In genomic region chr4:10783351-10783750, GRCh38 we compare ENCODE assay signal across 16 cellular contexts.
DNase-seq lines count a peak whose midpoint lies in the region; ATAC-seq, FAIRE-seq and TF ChIP-seq lines count a peak whose summit lies in the region.
"Had no signal": no experiment of that assay in that cellular context is flagged by ENCODE, and none has a peak within 500 bp of the region (broad histone marks: within the 10 kb centered on the region; RNA-seq: fewer than 3 reads in every experiment).

No MANE protein-coding gene starts in this region.

- H3K4me3 ChIP-seq in adipocyte (ENCODE audit: low read length) = no peak overlapping the region
- H3K4me3 ChIP-seq in smooth muscle cell = no peak overlapping the region
- H3K4me3 ChIP-seq: right atrium auricular region had no signal

- peak overlapping the region; percentile 68 for H3K27ac ChIP-seq in smooth muscle cell (ENCODE audit: low read depth)
- H3K27ac ChIP-seq: right atrium auricular region had no signal

- no peaks in the 10 kb centered on the region for H3K36me3 ChIP-seq in adipocyte (ENCODE audit: control insufficient read depth, insufficient read depth, low read length, severe bottlenecking)
- no peaks in the 10 kb centered on the region for H3K36me3 ChIP-seq in smooth muscle cell (ENCODE audit: low read depth)
- H3K36me3 ChIP-seq: right atrium auricular region had no signal

- peak overlapping the region; percentile 63 for H2AFZ ChIP-seq in smooth muscle cell (ENCODE audit: low read depth)

- peaks cover 6% of the 10 kb centered on the region for H3K4me1 ChIP-seq in adipocyte (ENCODE audit: control insufficient read depth, insufficient read depth, low read length)
- peaks cover 4% of the 10 kb centered on the region for H3K4me1 ChIP-seq in smooth muscle cell (ENCODE audit: low read depth)
- H3K4me1 ChIP-seq: right atrium auricular region had no signal

- H3K27me3 ChIP-seq in adipocyte (replicated peaks; ENCODE audit: control insufficient read depth, insufficient read depth, low read length) = no peaks in the 10 kb centered on the region
- H3K27me3 ChIP-seq in smooth muscle cell (ENCODE audit: low read depth) = no peaks in the 10 kb centered on the region
- H3K27me3 ChIP-seq: right atrium auricular region had no signal

- no peak overlapping the region for H3K9ac ChIP-seq in adipocyte (ENCODE audit: low read length)
- no peak overlapping the region for H3K9ac ChIP-seq in smooth muscle cell (ENCODE audit: low read depth)

- no peak for TF ChIP-seq CTCF in smooth muscle cell (IDR thresholded peaks at IDR 0.05; ENCODE audit: borderline replicate concordance, insufficient read depth, poor library complexity, severe bottlenecking)

- DNase-seq in HCEC 1CT = peak; percentile 56
- peak; percentile 58 for DNase-seq in adipocyte (ENCODE audit: low read depth)
- DNase-seq in fibroblast of the conjunctiva (ENCODE audit: low read depth) = peak; percentile 22
- no peak for DNase-seq in smooth muscle cell (lab: John Stamatoyannopoulos, UW; ENCODE audit: unreplicated experiment)
- no peak for DNase-seq in frontal cortex (ENCODE audit: low spot score in 2 of 2)
- DNase-seq: activated CD4-positive, alpha-beta memory T cell treated with anti-CD3 and anti-CD28 coated beads for 36 hours; CD8-positive, alpha-beta memory T cell; NCI-H1092 treated with DMSO at 0.1 percent for 48 hours; NCI-H226; T-helper 17 cell had no signal

- ATAC-seq in HG03025 (IDR thresholded peaks at IDR 0.05; ENCODE audit: low FRiP score, unreplicated experiment) (no peak), GM18519 (IDR thresholded peaks at IDR 0.05; ENCODE audit: low FRiP score, unreplicated experiment) (no peak)
- ATAC-seq: esophagus mucosa, Panc1, T-helper 17 cell had no signal

- no peaks in the 10 kb centered on the region for H3K9me3 ChIP-seq in adipocyte (ENCODE audit: control insufficient read depth, low read length)
- H3K9me3 ChIP-seq in smooth muscle cell (replicated peaks; ENCODE audit: low read depth) = no peaks in the 10 kb centered on the region
- H3K9me3 ChIP-seq: right atrium auricular region had no signal

- no peaks in the 10 kb centered on the region for H4K20me1 ChIP-seq in smooth muscle cell (ENCODE audit: low read depth)

- 33% methylated on average over 3 of the region's 3 CpGs for WGBS in smooth muscle cell (ENCODE audit: low lambda C conversion rate)

- H3F3A ChIP-seq in smooth muscle cell (ENCODE audit: low read depth) = no peaks in the 10 kb centered on the region

- no peaks in the 10 kb centered on the region for H3K79me2 ChIP-seq in smooth muscle cell (ENCODE audit: low read depth)

- FAIRE-seq in frontal cortex (lab: Jason Lieb, UNC) = no peak
- FAIRE-seq: islet of Langerhans had no signal

- peak overlapping the region; percentile 42 for H3K4me2 ChIP-seq in smooth muscle cell

Comparison
In these comparisons a context has a peak if more than half of its experiments do, and no peak if none do; other contexts are left out.
1. DNase-seq: peak in HCEC 1CT (single experiment), adipocyte (single experiment) and fibroblast of the conjunctiva (single experiment); none in smooth muscle cell (single experiment) and frontal cortex (0 of 2).